Comparison of ENCODE assay signal across 9 cellular contexts in the genomic region with DNA sequence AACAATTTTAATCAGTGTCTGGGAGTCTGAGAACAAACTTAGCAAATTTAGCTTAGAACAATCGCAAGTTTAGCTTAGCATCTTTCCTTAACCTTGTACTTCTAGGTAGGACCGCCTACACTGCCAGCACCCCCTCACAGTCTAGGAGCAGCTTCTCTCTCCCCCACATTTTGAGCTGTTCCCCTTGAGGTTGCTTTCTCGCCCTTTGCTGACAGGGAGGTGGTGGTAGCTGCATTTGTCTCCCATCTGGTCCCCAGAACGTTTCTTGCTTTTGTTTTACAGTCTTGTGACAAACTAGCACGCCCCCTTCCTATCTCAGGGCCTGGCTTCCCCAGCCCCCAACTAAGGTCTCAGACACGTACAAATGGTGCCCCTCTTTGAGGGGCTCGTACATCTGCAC. TPM values are rescaled to one million over a fixed set of nuclear protein-coding genes. Genes with fewer than 3 reads are reported as not detected.
DNase-seq lines count a peak whose midpoint lies in the region; ATAC-seq and TF ChIP-seq lines count a peak whose summit lies in the region.
"Had no signal": no experiment of that assay in that cellular context is flagged by ENCODE, and none has a peak within 500 bp of the region (broad histone marks: within the 10 kb centered on the region; RNA-seq: fewer than 3 reads in every experiment).

No MANE protein-coding gene starts in this region.

- H3K4me3 Mint-ChIP-seq in activated CD4-positive, alpha-beta T cell treated with anti-CD3 and anti-CD28 coated beads, Interleukin-2, amount 10 ng/mL, durations not matched to agents 7 days and 5 days = no peak overlapping the region
- peak overlapping the region; percentile 53 for H3K4me3 Mint-ChIP-seq in activated naive CD8-positive, alpha-beta T cell treated with anti-CD3 and anti-CD28 coated beads, Interleukin-2, amount 10 ng/mL, durations not matched to agents 7 days and 5 days

- H3K4me1 Mint-ChIP-seq in activated CD4-positive, alpha-beta T cell treated with anti-CD3 and anti-CD28 coated beads, Interleukin-2, amount 10 ng/mL, durations not matched to agents 7 days and 5 days = peaks cover 75% of the 10 kb centered on the region
- H3K4me1 Mint-ChIP-seq in activated naive CD8-positive, alpha-beta T cell treated with anti-CD3 and anti-CD28 coated beads, Interleukin-2, amount 10 ng/mL, durations not matched to agents 7 days and 5 days = peaks cover 63% of the 10 kb centered on the region

- H3K36me3 Mint-ChIP-seq in activated CD4-positive, alpha-beta T cell treated with anti-CD3 and anti-CD28 coated beads, Interleukin-2, amount 10 ng/mL, durations not matched to agents 7 days and 5 days (ENCODE audit: low read depth) = peaks cover 67% of the 10 kb centered on the region
- peaks cover 35% of the 10 kb centered on the region for H3K36me3 Mint-ChIP-seq in activated naive CD8-positive, alpha-beta T cell treated with anti-CD3 and anti-CD28 coated beads, Interleukin-2, amount 10 ng/mL, durations not matched to agents 7 days and 5 days

- peak overlapping the region; percentile 14 for H3K27ac Mint-ChIP-seq in activated CD4-positive, alpha-beta T cell treated with anti-CD3 and anti-CD28 coated beads, Interleukin-2, amount 10 ng/mL, durations not matched to agents 7 days and 5 days
- H3K27ac Mint-ChIP-seq in activated naive CD8-positive, alpha-beta T cell treated with anti-CD3 and anti-CD28 coated beads, Interleukin-2, amount 10 ng/mL, durations not matched to agents 7 days and 5 days = peak overlapping the region; percentile 68

- H3K27me3 ChIP-seq in lung (ENCODE audit: control insufficient read depth, insufficient read depth) = no peaks in the 10 kb centered on the region

- peaks cover 0 to 2% of the 10 kb centered on the region in 2 donors for H3K36me3 ChIP-seq in lung (ENCODE audit: control insufficient read depth in 2 of 2, insufficient read depth in 2 of 2, low read length in 2 of 2)

- no peak for DNase-seq in activated CD4-positive, alpha-beta T cell treated with anti-CD3 and anti-CD28 coated beads, Interleukin-2, amount 10 ng/mL, durations not matched to agents 7 days and 5 days
- no peak for DNase-seq in activated CD4-positive, alpha-beta T cell treated with anti-CD3 and anti-CD28 coated beads, Interleukin-2, amount 50 U/mL, for 1 hour
- DNase-seq in activated naive CD8-positive, alpha-beta T cell treated with anti-CD3 and anti-CD28 coated beads, Interleukin-2, amount 10 ng/mL, durations not matched to agents 7 days and 5 days = peak; percentile 37
- DNase-seq in lung (ENCODE audit: low spot score) (no peak), dermis blood vessel endothelial cell (no peak), HT-29 (ENCODE audit: low spot score) (no peak)
- DNase-seq: NCI-H69 had no signal

- POLR2A ChIA-PET in activated CD4-positive, alpha-beta T cell treated with anti-CD3 and anti-CD28 coated beads, Interleukin-2, amount 10 ng/mL, durations not matched to agents 7 days and 5 days (lab: Charles Lee) = no interaction called here
- POLR2A ChIA-PET in activated naive CD8-positive, alpha-beta T cell treated with anti-CD3 and anti-CD28 coated beads, Interleukin-2, amount 10 ng/mL, durations not matched to agents 7 days and 5 days (lab: Charles Lee) = interaction anchor here (0.7 to 1.5 kb wide), 2 partner anchors 8 to 26 kb away, joined by 3 to 7 read pairs; no protein-coding TSS in a partner anchor

- H3K9me3 Mint-ChIP-seq in activated CD4-positive, alpha-beta T cell treated with anti-CD3 and anti-CD28 coated beads, Interleukin-2, amount 10 ng/mL, durations not matched to agents 7 days and 5 days = peaks cover 3% of the 10 kb centered on the region
- no peaks in the 10 kb centered on the region for H3K9me3 Mint-ChIP-seq in activated naive CD8-positive, alpha-beta T cell treated with anti-CD3 and anti-CD28 coated beads, Interleukin-2, amount 10 ng/mL, durations not matched to agents 7 days and 5 days

- H3K27me3 Mint-ChIP-seq in activated CD4-positive, alpha-beta T cell treated with anti-CD3 and anti-CD28 coated beads, Interleukin-2, amount 10 ng/mL, durations not matched to agents 7 days and 5 days = no peaks in the 10 kb centered on the region
- H3K27me3 Mint-ChIP-seq in activated naive CD8-positive, alpha-beta T cell treated with anti-CD3 and anti-CD28 coated beads, Interleukin-2, amount 10 ng/mL, durations not matched to agents 7 days and 5 days = no peaks in the 10 kb centered on the region

- peak; percentile 51 for ATAC-seq in activated naive CD8-positive, alpha-beta T cell treated with anti-CD3 and anti-CD28 coated beads, Interleukin-2, amount 10 ng/mL, durations not matched to agents 7 days and 5 days (ENCODE audit: low read depth)
- ATAC-seq in lung (ENCODE audit: insufficient read depth, low FRiP score) = no peak
- no peak for ATAC-seq in HG03354 (IDR thresholded peaks at IDR 0.05; ENCODE audit: poor library complexity, severe bottlenecking, unreplicated experiment)

- no peak overlapping the region for H3K4me3 ChIP-seq in lung

- 67 to 70% methylated on average over 7 of the region's 7 CpGs for WGBS in lung, 2 donors

- peaks cover 7 to 39% of the 10 kb centered on the region in 2 donors for H3K4me1 ChIP-seq in lung (ENCODE audit: control insufficient read depth in 2 of 2, insufficient read depth in 2 of 2, low read length in 2 of 2)

- H3K27ac ChIP-seq in lung (ENCODE audit: low read depth in 1 of 2, low read length in 1 of 2) = peak overlapping the region; percentile 62 to 82
- peak overlapping the region; percentile 73 for H3K27ac ChIP-seq in temporal lobe (ENCODE audit: low read depth, low read length)

- CTCF ChIA-PET in activated CD4-positive, alpha-beta T cell treated with anti-CD3 and anti-CD28 coated beads, Interleukin-2, amount 10 ng/mL, durations not matched to agents 7 days and 5 days (lab: Charles Lee) = interaction anchor here (0.6 to 0.9 kb wide), 4 partner anchors 32 to 241 kb away, joined by 3 read pairs; no protein-coding TSS in a partner anchor

- no peaks in the 10 kb centered on the region for H3K9me3 ChIP-seq in lung (ENCODE audit: control insufficient read depth in 2 of 2, insufficient read depth in 1 of 2, low read length in 1 of 2)

- no peak for TF ChIP-seq CTCF in lung (IDR thresholded peaks at IDR 0.05; ENCODE audit: control extremely low read depth, extremely low read depth)

RNA-seq across cellular contexts. Expression of gene CRTC3, which starts 27.4 kb away (rescaled TPM):
- 10 to 100 TPM; 85.1 to 90.7 TPM for total RNA-seq in activated CD4-positive, alpha-beta T cell treated with anti-CD3 and anti-CD28 coated beads, Interleukin-2, amount 10 ng/mL, durations not matched to agents 7 days and 5 days
- total RNA-seq in activated naive CD8-positive, alpha-beta T cell treated with anti-CD3 and anti-CD28 coated beads, Interleukin-2, amount 10 ng/mL, durations not matched to agents 7 days and 5 days = 10 to 100 TPM; 70.5 to 74.1 TPM
- 10 to 100 TPM; 42.0 to 47.9 TPM for total RNA-seq in lung
- 10 to 100 TPM; 12.0 to 14.3 TPM for polyA plus RNA-seq in lung
- 15.2 TPM for total RNA-seq in temporal lobe
- 11.1 and 13.4 TPM in 2 replicates for total RNA-seq in dermis blood vessel endothelial cell
- 6.5 and 7.3 TPM in 2 replicates for total RNA-seq in HT-29 (2014; rRNA removed; shearing (Covaris generic))
